In the genomic region with DNA sequence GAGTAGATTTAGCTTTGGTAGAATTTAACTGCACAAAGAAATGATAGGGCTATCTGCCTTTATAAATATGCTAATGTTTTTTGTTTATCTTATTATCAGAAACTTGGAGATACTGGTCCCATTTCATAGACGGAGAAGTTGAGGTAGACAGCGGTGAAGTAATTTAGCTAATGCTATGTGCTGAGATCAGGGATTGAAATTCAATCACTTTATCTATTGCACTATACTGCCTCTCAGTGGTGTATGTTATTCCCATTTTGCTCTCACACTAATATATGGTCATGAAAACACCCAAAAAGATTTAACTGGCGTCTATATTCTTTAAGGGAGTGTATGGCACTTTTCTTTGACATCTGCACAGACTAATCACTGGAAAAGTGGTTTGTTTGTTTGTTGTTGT, we compare ENCODE assay signal across 9 cellular contexts.
A peak's percentile ranks its signal among the peaks of the same experiment; 100 is the strongest.
DNase-seq lines count a peak whose midpoint lies in the region; ATAC-seq and TF ChIP-seq lines count a peak whose summit lies in the region.
"Had no signal": no experiment of that assay in that cellular context is flagged by ENCODE, and none has a peak within 500 bp of the region (broad histone marks: within the 10 kb centered on the region; RNA-seq: fewer than 3 reads in every experiment).

No MANE protein-coding gene starts in this region.

- ATAC-seq in HG03196 (IDR thresholded peaks at IDR 0.05; ENCODE audit: unreplicated experiment) (no peak), GM19397 (IDR thresholded peaks at IDR 0.05; ENCODE audit: unreplicated experiment) (no peak)
- no peak for ATAC-seq in stimulated activated effector memory CD8-positive, alpha-beta T cell treated with anti-CD3 and anti-CD28 coated beads, Interleukin-12 subunit alpha, Interleukin-12 subunit beta, amount 100 ng/mL, for 72 hours

- no peak overlapping the region for H3K4me3 Mint-ChIP-seq in stimulated activated effector memory CD8-positive, alpha-beta T cell treated with anti-CD3 and anti-CD28 coated beads, Interleukin-12 subunit alpha, Interleukin-12 subunit beta, amount 100 ng/mL, for 72 hours

- DNase-seq in GM10266 (ENCODE audit: extremely low spot score) (peak; percentile 6), NAMALWA (ENCODE audit: low spot score) (peak; percentile 24), choroid plexus epithelial cell (ENCODE audit: low read depth) (peak; percentile 61), non-pigmented ciliary epithelial cell (ENCODE audit: low read depth) (peak; percentile 6), DMS153 (lab: John Stamatoyannopoulos, UW) (no peak)
- DNase-seq in stimulated activated effector memory CD8-positive, alpha-beta T cell treated with anti-CD3 and anti-CD28 coated beads, Interleukin-12 subunit alpha, Interleukin-12 subunit beta, amount 100 ng/mL, for 72 hours (ENCODE audit: low spot score in 2 of 2), result no peak
- DNase-seq: activated CD8-positive, alpha-beta memory T cell treated with anti-CD3 and anti-CD28 coated beads, Interleukin-2, amount 50 U/mL, for 4 hours had no signal

- H3K36me3 Mint-ChIP-seq in stimulated activated effector memory CD8-positive, alpha-beta T cell treated with anti-CD3 and anti-CD28 coated beads, Interleukin-12 subunit alpha, Interleukin-12 subunit beta, amount 100 ng/mL, for 72 hours, result no peaks in the 10 kb centered on the region

- H3K9me3 Mint-ChIP-seq in stimulated activated effector memory CD8-positive, alpha-beta T cell treated with anti-CD3 and anti-CD28 coated beads, Interleukin-12 subunit alpha, Interleukin-12 subunit beta, amount 100 ng/mL, for 72 hours, result peaks cover 16% of the 10 kb centered on the region

- H3K27ac Mint-ChIP-seq in stimulated activated effector memory CD8-positive, alpha-beta T cell treated with anti-CD3 and anti-CD28 coated beads, Interleukin-12 subunit alpha, Interleukin-12 subunit beta, amount 100 ng/mL, for 72 hours, result no peak overlapping the region

- no peak overlapping the region for H3K4me3 ChIP-seq in choroid plexus epithelial cell (ENCODE audit: low read depth, low read length)

- no peaks in the 10 kb centered on the region for H3K4me1 Mint-ChIP-seq in stimulated activated effector memory CD8-positive, alpha-beta T cell treated with anti-CD3 and anti-CD28 coated beads, Interleukin-12 subunit alpha, Interleukin-12 subunit beta, amount 100 ng/mL, for 72 hours

- TF ChIP-seq CTCF in GM10266 (IDR thresholded peaks at IDR 0.05; ENCODE audit: control insufficient read depth, insufficient read depth, low read depth, missing control alignments) (no peak), choroid plexus epithelial cell (conservative IDR thresholded peaks at IDR 0.05; ENCODE audit: low read depth, low read length) (peak; percentile 46)

Comparison
In these comparisons a context has a peak if more than half of its experiments do, and no peak if none do; other contexts are left out.
1. DNase-seq: peak in GM10266 (single experiment), NAMALWA (single experiment), choroid plexus epithelial cell (single experiment) and non-pigmented ciliary epithelial cell (single experiment); none in stimulated activated effector memory CD8-positive, alpha-beta T cell treated with anti-CD3 and anti-CD28 coated beads, Interleukin-12 subunit alpha, Interleukin-12 subunit beta, amount 100 ng/mL, for 72 hours (0 of 2) and DMS153 (single experiment).